In genomic region chr12:108302471-108303311, GRCh38 we compare ENCODE assay signal across 11 cellular contexts. TPM values are rescaled to one million over a fixed set of nuclear protein-coding genes. Genes with fewer than 3 reads are reported as not detected.
DNase-seq lines count a peak whose midpoint lies in the region; ATAC-seq lines count a peak whose summit lies in the region.
"Had no signal": no experiment of that assay in that cellular context is flagged by ENCODE, and none has a peak within 500 bp of the region (broad histone marks: within the 10 kb centered on the region; RNA-seq: fewer than 3 reads in every experiment).

No MANE protein-coding gene starts in this region.

- intact Hi-C loops in left ventricle myocardium superior (cut with micrococcal nuclease) (no loop called here), sciatic nerve (cut with DNase I) (no loop called here)

- DNase-seq in GM04503 (ENCODE audit: low read depth) (peak; percentile 46), left ventricle myocardium superior (peak; percentile 88), sciatic nerve (ENCODE audit: low spot score) (peak; percentile 90), NCI-H2107 treated with DMSO at 0.1 percent for 48 hours (lab: John Stamatoyannopoulos, UW; ENCODE audit: unreplicated experiment) (no peak), COLO829 (ENCODE audit: low spot score) (no peak)
- DNase-seq: effector CD8-positive, alpha-beta T cell; HFFc6; NCI-H2081 had no signal

- H3K27ac ChIP-seq in angular gyrus (ENCODE audit: low read depth, low read length), result peak overlapping the region; percentile 61

- ATAC-seq in left ventricle myocardium superior, result peak; percentile 73
- peak; percentile 88 for ATAC-seq in sciatic nerve
- no peak for ATAC-seq in HG03565 (IDR thresholded peaks at IDR 0.05; ENCODE audit: unreplicated experiment)
- no peak for ATAC-seq in GM19452 (IDR thresholded peaks at IDR 0.05; ENCODE audit: unreplicated experiment)

RNA-seq across cellular contexts. Expression of gene CMKLR1, which starts 36.4 kb away (rescaled TPM):
- total RNA-seq in left ventricle myocardium superior (6.4 TPM), sciatic nerve (20.6 TPM)
- total RNA-seq: HFFc6 had no signal

Comparison
In these comparisons a context has a peak if more than half of its experiments do, and no peak if none do; other contexts are left out.
1. DNase-seq: peak in GM04503 (single experiment), left ventricle myocardium superior (single experiment) and sciatic nerve (single experiment); none in NCI-H2107 treated with DMSO at 0.1 percent for 48 hours (single experiment) and COLO829 (single experiment).
2. ATAC-seq: peak in left ventricle myocardium superior (single experiment) and sciatic nerve (single experiment); none in HG03565 (single experiment) and GM19452 (single experiment).